In genomic region chr6:149210376-149210775, GRCh38 we compare ENCODE assay signal across 10 cellular contexts.
DNase-seq lines count a peak whose midpoint lies in the region; ATAC-seq, FAIRE-seq and TF ChIP-seq lines count a peak whose summit lies in the region.
"Had no signal": no experiment of that assay in that cellular context is flagged by ENCODE, and none has a peak within 500 bp of the region (broad histone marks: within the 10 kb centered on the region; RNA-seq: fewer than 3 reads in every experiment).

No MANE protein-coding gene starts in this region.

- H3K27ac ChIP-seq in astrocyte (ENCODE audit: low read depth, low read length): no peak overlapping the region
- H3K27ac ChIP-seq: pancreas had no signal

- H3K79me2 ChIP-seq in astrocyte (ENCODE audit: insufficient read depth, low read length): no peaks in the 10 kb centered on the region

- no peaks in the 10 kb centered on the region for H3K27me3 ChIP-seq in astrocyte (ENCODE audit: insufficient read depth, low read length)
- H3K27me3 ChIP-seq: pancreas had no signal

- peaks cover 25% of the 10 kb centered on the region for H3K4me1 Mint-ChIP-seq in astrocyte (ENCODE audit: low read depth, unreplicated experiment)
- peaks cover under 1 to 18% (median 15%) of the 10 kb centered on the region in 4 donors for H3K4me1 Mint-ChIP-seq in naive thymus-derived CD8-positive, alpha-beta T cell

- H3K4me3 Mint-ChIP-seq in astrocyte (ENCODE audit: unreplicated experiment): peak overlapping the region; percentile 4
- H3K4me3 Mint-ChIP-seq in naive thymus-derived CD8-positive, alpha-beta T cell: peak overlapping the region in 5 of 10 donors; percentile 41 to 72 (median 61)

- H3K9ac ChIP-seq in astrocyte (ENCODE audit: low read length): no peak overlapping the region

- no peak for TF ChIP-seq CTCF in astrocyte (IDR thresholded peaks at IDR 0.05; ENCODE audit: insufficient read depth, low read depth, low read length)

- peaks cover 33% of the 10 kb centered on the region for H3K4me1 ChIP-seq in astrocyte (ENCODE audit: insufficient read depth, low read length)

- H3K9me3 Mint-ChIP-seq in astrocyte (ENCODE audit: unreplicated experiment): no peaks in the 10 kb centered on the region
- no peaks in the 10 kb centered on the region for H3K9me3 Mint-ChIP-seq in naive thymus-derived CD8-positive, alpha-beta T cell

- H3K27ac Mint-ChIP-seq in astrocyte (ENCODE audit: unreplicated experiment): no peak overlapping the region
- peak overlapping the region in 6 of 10 donors; percentile 3 to 91 (median 74) for H3K27ac Mint-ChIP-seq in naive thymus-derived CD8-positive, alpha-beta T cell

- H4K20me1 ChIP-seq in astrocyte (ENCODE audit: insufficient read depth, low read length): no peaks in the 10 kb centered on the region

- H3K36me3 Mint-ChIP-seq in astrocyte (ENCODE audit: low read depth, unreplicated experiment): no peaks in the 10 kb centered on the region
- no peaks in the 10 kb centered on the region for H3K36me3 Mint-ChIP-seq in naive thymus-derived CD8-positive, alpha-beta T cell

- H3K36me3 ChIP-seq in astrocyte (ENCODE audit: insufficient read depth, low read length): no peaks in the 10 kb centered on the region
- H3K36me3 ChIP-seq: pancreas had no signal

- H3K27me3 Mint-ChIP-seq in astrocyte (ENCODE audit: low read depth, unreplicated experiment): no peaks in the 10 kb centered on the region
- H3K27me3 Mint-ChIP-seq in naive thymus-derived CD8-positive, alpha-beta T cell: no peaks in the 10 kb centered on the region

- no peak overlapping the region for H3K4me3 ChIP-seq in astrocyte (ENCODE audit: insufficient read depth, low read depth, low read length)
- H3K4me3 ChIP-seq: pancreas had no signal

- POLR2A ChIA-PET in naive thymus-derived CD8-positive, alpha-beta T cell (lab: Charles Lee): no interaction called here

- no peaks in the 10 kb centered on the region for H3K9me3 ChIP-seq in astrocyte (ENCODE audit: insufficient read depth, low read depth, low read length)
- H3K9me3 ChIP-seq: pancreas had no signal

- peak; percentile 46 to 58 for ATAC-seq in naive thymus-derived CD8-positive, alpha-beta T cell
- ATAC-seq in HG03196 (IDR thresholded peaks at IDR 0.05; ENCODE audit: unreplicated experiment) (no peak), GM18517 (IDR thresholded peaks at IDR 0.05; ENCODE audit: unreplicated experiment) (no peak), HG03439 (IDR thresholded peaks at IDR 0.05; ENCODE audit: unreplicated experiment) (no peak)

- H2AFZ ChIP-seq in astrocyte (ENCODE audit: low read depth, low read length): peak overlapping the region; percentile 2

- peak; percentile 29 for FAIRE-seq in astrocyte (lab: Jason Lieb, UNC)
- FAIRE-seq: pancreas had no signal

- DNase-seq in GM03348 (ENCODE audit: low spot score) (peak; percentile 53), HT1080 (ENCODE audit: low read depth) (peak; percentile 44), astrocyte (ENCODE audit: low read depth) (peak; percentile 72)
- no peak for DNase-seq in naive thymus-derived CD8-positive, alpha-beta T cell
- DNase-seq in stimulated activated CD4-positive, alpha-beta T cell treated with anti-CD3 and anti-CD28 coated beads, Interleukin-15, amount 100 ng/mL, for 24 hours: no peak
- DNase-seq: pancreas, substantia nigra had no signal

- H3K4me2 ChIP-seq in astrocyte (ENCODE audit: low read length): peak overlapping the region; percentile 3

Comparison
In these comparisons a context has a peak if more than half of its experiments do, and no peak if none do; other contexts are left out.
1. DNase-seq: peak in GM03348 (single experiment), HT1080 (single experiment) and astrocyte (single experiment); none in naive thymus-derived CD8-positive, alpha-beta T cell (0 of 10) and stimulated activated CD4-positive, alpha-beta T cell treated with anti-CD3 and anti-CD28 coated beads, Interleukin-15, amount 100 ng/mL, for 24 hours (single experiment).
2. ATAC-seq: peak in naive thymus-derived CD8-positive, alpha-beta T cell (2 of 2); none in HG03196 (single experiment), GM18517 (single experiment) and HG03439 (single experiment).